ENCODE assay signal across 13 cellular contexts in genomic region chr13:48750588-48751383, GRCh38.
DNase-seq lines count a peak whose midpoint lies in the region; ATAC-seq, FAIRE-seq and TF ChIP-seq lines count a peak whose summit lies in the region.
"Had no signal": no experiment of that assay in that cellular context is flagged by ENCODE, and none has a peak within 500 bp of the region (broad histone marks: within the 10 kb centered on the region; RNA-seq: fewer than 3 reads in every experiment).

No MANE protein-coding gene starts in this region.

- H3K4me1 Mint-ChIP-seq in chondrocyte (ENCODE audit: low read depth): peaks cover 18% of the 10 kb centered on the region
- H3K4me1 Mint-ChIP-seq in activated CD4-positive, alpha-beta memory T cell treated with anti-CD3 and anti-CD28 coated beads for 36 hours (ENCODE audit: low read depth): peaks cover 19% of the 10 kb centered on the region

- peaks cover 6% of the 10 kb centered on the region for H3K9me3 Mint-ChIP-seq in chondrocyte (ENCODE audit: low read depth)
- H3K9me3 Mint-ChIP-seq in activated CD4-positive, alpha-beta memory T cell treated with anti-CD3 and anti-CD28 coated beads for 36 hours: peaks cover 10% of the 10 kb centered on the region

- no peaks in the 10 kb centered on the region for H3K27me3 ChIP-seq in keratinocyte (ENCODE audit: control insufficient read depth, extremely low read depth, insufficient read depth, low read length)

- no peak overlapping the region for H3K4me3 Mint-ChIP-seq in chondrocyte (ENCODE audit: unreplicated experiment)
- H3K4me3 Mint-ChIP-seq in activated CD4-positive, alpha-beta memory T cell treated with anti-CD3 and anti-CD28 coated beads for 36 hours: no peak overlapping the region
- H3K4me3 Mint-ChIP-seq: endodermal cell had no signal

- POLR2A ChIA-PET in activated CD4-positive, alpha-beta memory T cell treated with anti-CD3 and anti-CD28 coated beads for 36 hours (lab: Charles Lee): no interaction called here

- no peaks in the 10 kb centered on the region for H3K36me3 ChIP-seq in keratinocyte (ENCODE audit: control insufficient read depth in 2 of 2, extremely low read depth in 1 of 2, insufficient read depth in 2 of 2, low read length in 2 of 2)

- H3K9me1 ChIP-seq in keratinocyte (ENCODE audit: control insufficient read depth, extremely low read depth, insufficient read depth, low read length): no peaks in the 10 kb centered on the region

- no peak overlapping the region for H3K4me3 ChIP-seq in keratinocyte (ENCODE audit: control insufficient read depth in 2 of 3, extremely low read depth in 1 of 3, insufficient read depth in 2 of 3, low read depth in 1 of 3, low read length in 3 of 3)

- H3K27ac Mint-ChIP-seq in chondrocyte (ENCODE audit: unreplicated experiment): peak overlapping the region; percentile 6
- no peak overlapping the region for H3K27ac Mint-ChIP-seq in activated CD4-positive, alpha-beta memory T cell treated with anti-CD3 and anti-CD28 coated beads for 36 hours
- H3K27ac Mint-ChIP-seq: endodermal cell had no signal

- no peak for ATAC-seq in HG02588 (IDR thresholded peaks at IDR 0.05; ENCODE audit: unreplicated experiment)

- no peaks in the 10 kb centered on the region for H3K79me2 ChIP-seq in keratinocyte (ENCODE audit: control insufficient read depth, insufficient read depth, low read length)

- CTCF ChIA-PET in activated CD4-positive, alpha-beta memory T cell treated with anti-CD3 and anti-CD28 coated beads for 36 hours (lab: Charles Lee): interaction anchor here (1.0 to 2.8 kb wide), 4 partner anchors 18 to 656 kb away, joined by 3 to 14 read pairs (median 4); partner anchors contain the start of gene MED4

- intact Hi-C loops in activated CD4-positive, alpha-beta memory T cell treated with anti-CD3 and anti-CD28 coated beads for 36 hours (cut with micrococcal nuclease): no loop called here

- TF ChIP-seq CTCF in chondrocyte (IDR thresholded peaks at IDR 0.05) (no peak), keratinocyte (optimal IDR thresholded peaks at IDR 0.05 in 1 of 3, IDR thresholded peaks at IDR 0.05 in 1 of 3, conservative IDR thresholded peaks at IDR 0.05 in 1 of 3; ENCODE audit: extremely low read depth in 1 of 3, insufficient read depth in 2 of 3, low read length in 3 of 3) (no peak)

- H3K4me2 ChIP-seq in keratinocyte (ENCODE audit: control insufficient read depth, extremely low read depth, insufficient read depth, low read depth, low read length): no peak overlapping the region

- H3K27me3 Mint-ChIP-seq in chondrocyte (ENCODE audit: low read depth): no peaks in the 10 kb centered on the region
- H3K27me3 Mint-ChIP-seq in activated CD4-positive, alpha-beta memory T cell treated with anti-CD3 and anti-CD28 coated beads for 36 hours: no peaks in the 10 kb centered on the region

- H2AFZ ChIP-seq in keratinocyte (ENCODE audit: control insufficient read depth, low read length): no peak overlapping the region

- H3K4me1 ChIP-seq in keratinocyte (ENCODE audit: control insufficient read depth, extremely low read depth, insufficient read depth, low read length): peaks cover 20% of the 10 kb centered on the region

- dilution Hi-C loops in keratinocyte (cut with MboI; ENCODE audit: extremely low pct_ligation_motif_present, low sequenced_read_pairs): loop anchor here (10.0 kb wide), 1 partner anchor 156 kb away; no protein-coding TSS in a partner anchor

- H3K9me3 ChIP-seq in keratinocyte (ENCODE audit: control insufficient read depth, low read depth, low read length): no peaks in the 10 kb centered on the region

- peaks cover 6% of the 10 kb centered on the region for H3K36me3 Mint-ChIP-seq in chondrocyte (ENCODE audit: low read depth)
- no peaks in the 10 kb centered on the region for H3K36me3 Mint-ChIP-seq in activated CD4-positive, alpha-beta memory T cell treated with anti-CD3 and anti-CD28 coated beads for 36 hours

- H3K9ac ChIP-seq in keratinocyte (ENCODE audit: control insufficient read depth, extremely low read depth, insufficient read depth, low read length): no peak overlapping the region

- peak; percentile 17 for DNase-seq in G401 (ENCODE audit: low spot score)
- no peak for DNase-seq in chondrocyte (ENCODE audit: low spot score)
- no peak for DNase-seq in keratinocyte (ENCODE audit: low read depth, low spot score)
- DNase-seq in smooth muscle cell of the brain vasculature (ENCODE audit: low read depth, low spot score): peak; percentile 56
- DNase-seq in NCI-H774 (lab: John Stamatoyannopoulos, UW): no peak
- no peak for DNase-seq in NCI-H524 (lab: John Stamatoyannopoulos, UW)
- no peak for DNase-seq in activated CD4-positive, alpha-beta memory T cell treated with anti-CD3 and anti-CD28 coated beads for 36 hours
- DNase-seq: activated naive CD4-positive, alpha-beta T cell; endodermal cell; HFFc6; NCI-H526 treated with DMSO at 0.1 percent for 48 hours had no signal

- no peaks in the 10 kb centered on the region for H4K20me1 ChIP-seq in keratinocyte (ENCODE audit: control insufficient read depth, extremely low read depth, insufficient read depth, low read length)

- in situ Hi-C loops in G401 (cut with HindIII; ENCODE audit: low sequenced_read_pairs): no loop called here

- FAIRE-seq in keratinocyte (lab: Jason Lieb, UNC): no peak
- FAIRE-seq: islet of Langerhans had no signal

- H3K27ac ChIP-seq in keratinocyte (ENCODE audit: control insufficient read depth, insufficient read depth, low read length): peak overlapping the region; percentile 44

Comparison
In these comparisons a context has a peak if more than half of its experiments do, and no peak if none do; other contexts are left out.
1. DNase-seq: peak in G401 (single experiment) and smooth muscle cell of the brain vasculature (single experiment); none in chondrocyte (single experiment), keratinocyte (single experiment), NCI-H774 (single experiment), NCI-H524 (0 of 2) and activated CD4-positive, alpha-beta memory T cell treated with anti-CD3 and anti-CD28 coated beads for 36 hours (single experiment).